Comparison of ENCODE assay signal across 15 cellular contexts in genomic region chrX:1624861-1625215, GRCh38. TPM values are rescaled to one million over a fixed set of nuclear protein-coding genes. Genes with fewer than 3 reads are reported as not detected.
"Had no signal": no experiment of that assay in that cellular context is flagged by ENCODE, and none has a peak within 500 bp of the region (broad histone marks: within the 10 kb centered on the region; RNA-seq: fewer than 3 reads in every experiment).

No MANE protein-coding gene starts in this region.

RNA-seq across cellular contexts. Expression of gene ASMT, which starts 10.0 kb away (rescaled TPM):
- total RNA-seq: dermis microvascular lymphatic vessel endothelial cell, endodermal cell, esophagus mucosa, esophagus squamous epithelium, gastrocnemius medialis, glomerular endothelial cell, heart right ventricle, kidney epithelial cell, left lung, left ventricle myocardium superior, lower leg skin, lower lobe of right lung, lung microvascular endothelial cell, mesenteric fat pad had no signal
- polyA plus RNA-seq: keratinocyte had no signal
